Comparison of ENCODE assay signal across 10 cellular contexts in genomic region chr6:128259735-128260685, GRCh38.
A peak's percentile ranks its signal among the peaks of the same experiment; 100 is the strongest.
DNase-seq lines count a peak whose midpoint lies in the region; ATAC-seq and TF ChIP-seq lines count a peak whose summit lies in the region.
"Had no signal": no experiment of that assay in that cellular context is flagged by ENCODE, and none has a peak within 500 bp of the region (broad histone marks: within the 10 kb centered on the region; RNA-seq: fewer than 3 reads in every experiment).

No MANE protein-coding gene starts in this region.

- no peaks in the 10 kb centered on the region for H3K27me3 ChIP-seq in KMS-11 (ENCODE audit: insufficient read depth, low read depth)
- no peaks in the 10 kb centered on the region for H3K27me3 ChIP-seq in muscle layer of duodenum (ENCODE audit: low read depth, low read length)
- no peaks in the 10 kb centered on the region for H3K27me3 ChIP-seq in MG63
- H3K27me3 ChIP-seq: heart right ventricle had no signal

- H3K9me3 ChIP-seq in HEK293 (ENCODE audit: control insufficient read depth, insufficient read depth, low read depth, low read length) = no peaks in the 10 kb centered on the region
- no peaks in the 10 kb centered on the region for H3K9me3 ChIP-seq in muscle layer of duodenum (ENCODE audit: control insufficient read depth in 1 of 2, low read length in 2 of 2)
- H3K9me3 ChIP-seq in MG63 = no peaks in the 10 kb centered on the region

- CTCF ChIA-PET in HEK293 (lab: Yijun Ruan, JAX) = no interaction called here

- H3K9ac ChIP-seq in KMS-11 = no peak overlapping the region

- TF ChIP-seq CTCF in HEK293 (tag by site-specific recombination; IDR thresholded peaks at IDR 0.05) (no peak), KMS-11 (conservative IDR thresholded peaks at IDR 0.05; ENCODE audit: low read depth, low read length) (no peak)

- no peak overlapping the region for H2AFZ ChIP-seq in KMS-11 (ENCODE audit: low read depth)

- H3K27ac ChIP-seq in HEK293 (ENCODE audit: extremely low read depth, low read depth, low read length) = no peak overlapping the region
- peak overlapping the region; percentile 32; the same call in 1 of the 2 replicates for H3K27ac ChIP-seq in KMS-11
- peak overlapping the region; percentile 5 for H3K27ac ChIP-seq in muscle layer of duodenum (ENCODE audit: low read length)
- H3K27ac ChIP-seq: heart right ventricle had no signal

- H3K79me2 ChIP-seq in KMS-11 (ENCODE audit: insufficient read depth, low read depth) = no peaks in the 10 kb centered on the region

- peak; percentile 52 for ATAC-seq in GM18870 (IDR thresholded peaks at IDR 0.05; ENCODE audit: unreplicated experiment)
- ATAC-seq: heart right ventricle had no signal

- H4K20me1 ChIP-seq in KMS-11 (ENCODE audit: insufficient read depth) = no peaks in the 10 kb centered on the region

- POLR2A ChIA-PET in HEK293 (lab: Yijun Ruan, JAX) = no interaction called here

- H3K36me3 ChIP-seq in HEK293 (ENCODE audit: control insufficient read depth in 2 of 2, insufficient read depth in 1 of 2, low read length in 2 of 2) (no peaks in the 10 kb centered on the region), KMS-11 (ENCODE audit: insufficient read depth) (no peaks in the 10 kb centered on the region), muscle layer of duodenum (ENCODE audit: control insufficient read depth in 1 of 2, insufficient read depth in 2 of 2, low read length in 2 of 2) (peaks cover 0 to 4% of the 10 kb centered on the region in 2 donors), MG63 (no peaks in the 10 kb centered on the region)
- H3K36me3 ChIP-seq: heart right ventricle had no signal

- DNase-seq in SIG-M5 (lab: John Stamatoyannopoulos, UW) = no peak
- no peak for DNase-seq in MG63
- no peak for DNase-seq in OCI-M2 (lab: John Stamatoyannopoulos, UW; ENCODE audit: unreplicated experiment)
- DNase-seq in superior temporal gyrus (ENCODE audit: extremely low spot score) = no peak
- DNase-seq: heart right ventricle, NCI-H748 treated with DMSO at 0.1 percent for 48 hours had no signal

- no peak overlapping the region for H3K4me3 ChIP-seq in HEK293 (ENCODE audit: low read depth, low read length)
- no peak overlapping the region for H3K4me3 ChIP-seq in KMS-11 (IDR thresholded peaks at IDR 0.05; ENCODE audit: insufficient read depth, low read depth, low read length)
- peak overlapping the region; percentile 14 to 28 for H3K4me3 ChIP-seq in muscle layer of duodenum (ENCODE audit: low read depth in 1 of 2, low read length in 2 of 2)
- H3K4me3 ChIP-seq in MG63 = no peak overlapping the region

- H3K4me1 ChIP-seq in HEK293 (ENCODE audit: control insufficient read depth, insufficient read depth, low read length) = no peaks in the 10 kb centered on the region
- peaks cover 30% of the 10 kb centered on the region for H3K4me1 ChIP-seq in KMS-11 (ENCODE audit: low read depth, poor library complexity, severe bottlenecking)
- H3K4me1 ChIP-seq in muscle layer of duodenum (ENCODE audit: control insufficient read depth in 1 of 2, insufficient read depth in 2 of 2, low read length in 2 of 2) = peaks cover 0 to 4% of the 10 kb centered on the region in 2 donors

- H3K4me2 ChIP-seq in KMS-11 = peak overlapping the region; percentile 87

TF ChIP-seq in HEK293, 187 proteins besides CTCF, POLR2A, EP300 and RAD21:
- no peak for TF ChIP-seq ZNF585B (tag by site-specific recombination; IDR thresholded peaks at IDR 0.05)
- peak; percentile 69; the same call in 1 of the 2 replicates for TF ChIP-seq PRDM1 (tag by site-specific recombination; IDR thresholded peaks at IDR 0.05)
- TF ChIP-seq ZBTB8A (tag by site-specific recombination; IDR thresholded peaks at IDR 0.05) = no peak
- no peak for TF ChIP-seq ZNF140 (tag by site-specific recombination; IDR thresholded peaks at IDR 0.05)
- no peak for TF ChIP-seq ZNF146 (tag by site-specific recombination; IDR thresholded peaks at IDR 0.05)

Comparison
In these comparisons a context has a peak if more than half of its experiments do, and no peak if none do; other contexts are left out.
1. H3K4me3 ChIP-seq: peak in muscle layer of duodenum (2 of 2); none in HEK293 (single experiment), KMS-11 (single experiment) and MG63 (single experiment).